16 cellular contexts compared by ENCODE assay signal in the genomic region with DNA sequence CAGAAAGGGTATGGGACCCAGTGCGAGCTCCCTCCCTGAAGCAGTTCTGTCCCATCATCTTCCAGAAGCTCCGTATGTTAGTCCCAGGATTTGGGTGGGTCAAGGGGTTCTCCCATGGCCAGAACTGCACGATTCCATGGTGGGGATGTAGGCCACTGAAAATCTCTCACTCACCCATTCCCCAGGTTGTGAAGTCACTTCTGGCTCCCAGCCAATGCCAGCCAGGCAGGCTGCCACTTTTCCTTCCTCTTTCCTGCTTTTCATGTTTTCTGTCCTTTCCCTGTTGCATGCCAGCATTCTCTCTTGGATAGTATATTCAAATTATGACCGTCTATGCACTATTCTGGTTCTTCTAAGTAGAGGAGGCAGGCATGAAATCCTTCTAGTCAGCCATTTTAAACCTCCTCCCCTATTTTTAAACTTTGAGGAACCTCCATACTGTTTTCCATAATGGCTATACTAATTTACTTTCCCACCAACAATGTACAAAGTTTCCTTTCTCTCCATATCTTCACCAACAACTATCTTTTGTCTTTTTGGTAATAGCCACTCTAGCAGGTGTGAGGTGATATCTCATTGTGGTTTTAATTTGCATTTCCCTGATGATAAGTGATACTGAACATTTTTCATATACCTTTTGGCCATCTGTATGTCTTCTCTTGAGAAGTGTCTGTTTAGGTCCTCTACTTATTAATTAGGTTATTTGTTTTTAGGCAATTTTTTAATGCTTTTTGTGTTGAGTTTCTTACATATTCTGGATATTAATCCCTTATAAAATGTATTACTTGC.
DNase-seq lines count a peak whose midpoint lies in the region; ATAC-seq, FAIRE-seq and TF ChIP-seq lines count a peak whose summit lies in the region.
"Had no signal": no experiment of that assay in that cellular context is flagged by ENCODE, and none has a peak within 500 bp of the region (broad histone marks: within the 10 kb centered on the region; RNA-seq: fewer than 3 reads in every experiment).

No MANE protein-coding gene starts in this region.

- H3K36me3 ChIP-seq in lower lobe of right lung (no peaks in the 10 kb centered on the region), brain microvascular endothelial cell (replicated peaks) (no peaks in the 10 kb centered on the region)
- H3K36me3 ChIP-seq: cardiac muscle cell, prostate gland had no signal

- H3K27ac ChIP-seq in lower lobe of right lung: no peak overlapping the region
- H3K27ac ChIP-seq in brain microvascular endothelial cell: no peak overlapping the region
- H3K27ac ChIP-seq: A549, cardiac muscle cell, prostate gland had no signal

- H3K27me3 ChIP-seq in lower lobe of right lung (ENCODE audit: low read depth) (no peaks in the 10 kb centered on the region), brain microvascular endothelial cell (replicated peaks) (no peaks in the 10 kb centered on the region)
- H3K27me3 ChIP-seq: cardiac muscle cell had no signal

- no peaks in the 10 kb centered on the region for H3K4me1 ChIP-seq in lower lobe of right lung
- H3K4me1 ChIP-seq: A549, prostate gland had no signal

- DNase-seq in Right ventricle myocardium superior (peak; percentile 58), cardiac septum (ENCODE audit: low spot score) (no peak), lower lobe of right lung (peak; percentile 45), brain microvascular endothelial cell (no peak), left lobe of liver (ENCODE audit: low spot score) (no peak), frontal cortex (ENCODE audit: low spot score in 2 of 2) (no peak)
- DNase-seq: activated naive CD4-positive, alpha-beta T cell treated with anti-CD3 and anti-CD28 coated beads, Interleukin-2, amount 50 U/mL, for 16 hours; Caco-2; kidney; NCI-H1694; NCI-H82 had no signal

- intact Hi-C loops in Right ventricle myocardium superior (cut with DNase I): no loop called here
- intact Hi-C loops in cardiac septum (cut with DNase I): no loop called here
- intact Hi-C loops in lower lobe of right lung (cut with DNase I): no loop called here

- H3K4me3 ChIP-seq in lower lobe of right lung (no peak overlapping the region), brain microvascular endothelial cell (ENCODE audit: low read depth, low read length) (no peak overlapping the region)
- H3K4me3 ChIP-seq: A549, cardiac muscle cell, prostate gland had no signal

- peaks cover 4% of the 10 kb centered on the region for H3K9me3 ChIP-seq in lower lobe of right lung
- H3K9me3 ChIP-seq: A549, Caco-2, prostate gland had no signal

- in situ Hi-C loops in brain microvascular endothelial cell (cut with HindIII; ENCODE audit: low pct_ligation_motif_present, low sequenced_read_pairs): no loop called here

- no peak for TF ChIP-seq CTCF in lower lobe of right lung (IDR thresholded peaks at IDR 0.05)
- TF ChIP-seq CTCF in brain microvascular endothelial cell (IDR thresholded peaks at IDR 0.05; ENCODE audit: low read depth, low read length, missing control alignments): no peak

- ATAC-seq in Right ventricle myocardium superior (ENCODE audit: poor library complexity): no peak
- ATAC-seq in GM21528 (IDR thresholded peaks at IDR 0.05; ENCODE audit: low FRiP score, unreplicated experiment): peak; percentile 46
- ATAC-seq in HG03175 (IDR thresholded peaks at IDR 0.05; ENCODE audit: unreplicated experiment): peak; percentile 51
- no peak for ATAC-seq in lower lobe of right lung
- ATAC-seq in left lobe of liver: no peak
- ATAC-seq: A549 had no signal

- FAIRE-seq in frontal cortex (lab: Jason Lieb, UNC): no peak
- FAIRE-seq: A549, kidney had no signal

Comparison
In these comparisons a context has a peak if more than half of its experiments do, and no peak if none do; other contexts are left out.
1. DNase-seq: peak in Right ventricle myocardium superior (single experiment) and lower lobe of right lung (single experiment); none in cardiac septum (single experiment), brain microvascular endothelial cell (single experiment), left lobe of liver (single experiment) and frontal cortex (0 of 2).
2. ATAC-seq: peak in GM21528 (single experiment) and HG03175 (single experiment); none in Right ventricle myocardium superior (single experiment), lower lobe of right lung (0 of 2) and left lobe of liver (single experiment).